20 cellular contexts compared by ENCODE assay signal in the genomic region with DNA sequence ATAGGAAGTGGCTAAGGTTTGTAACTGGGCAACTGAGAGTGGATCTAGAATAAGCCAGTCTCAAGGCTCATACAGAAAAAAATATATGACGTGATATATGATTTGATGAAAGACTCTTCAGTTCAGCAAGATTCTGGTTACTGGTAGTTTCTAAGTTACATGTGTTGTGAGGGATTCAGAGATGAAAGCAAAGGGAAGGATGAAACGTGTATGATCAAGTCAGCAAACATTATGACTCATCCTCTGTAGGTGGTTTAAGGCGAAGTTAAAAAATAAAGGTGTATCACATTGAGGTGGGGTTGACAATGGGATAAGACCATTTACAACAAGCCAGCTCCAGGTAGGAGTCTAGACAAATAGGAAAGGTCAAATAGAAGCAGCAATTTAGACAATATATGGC. TPM values are rescaled to one million over a fixed set of nuclear protein-coding genes. Genes with fewer than 3 reads are reported as not detected.
DNase-seq lines count a peak whose midpoint lies in the region; ATAC-seq, FAIRE-seq and TF ChIP-seq lines count a peak whose summit lies in the region.
"Had no signal": no experiment of that assay in that cellular context is flagged by ENCODE, and none has a peak within 500 bp of the region (broad histone marks: within the 10 kb centered on the region; RNA-seq: fewer than 3 reads in every experiment).

No MANE protein-coding gene starts in this region.

- H3K27me3 Mint-ChIP-seq in CD4-positive, CD25-positive, alpha-beta regulatory T cell, result peaks cover 42% of the 10 kb centered on the region

- dilution Hi-C loops in endothelial cell of umbilical vein (cut with MboI; ENCODE audit: extremely low pct_ligation_motif_present, low sequenced_read_pairs), result no loop called here

- H3K4me1 ChIP-seq in CD4-positive, CD25-positive, alpha-beta regulatory T cell (ENCODE audit: control insufficient read depth, insufficient read depth, low read length, poor library complexity, severe bottlenecking), result no peaks in the 10 kb centered on the region
- no peaks in the 10 kb centered on the region for H3K4me1 ChIP-seq in endothelial cell of umbilical vein (ENCODE audit: control insufficient read depth, extremely low read depth, insufficient read depth, low read length)
- H3K4me1 ChIP-seq: heart right ventricle had no signal

- no peak for TF ChIP-seq POLR2A in endothelial cell of umbilical vein (IDR thresholded peaks at IDR 0.05; ENCODE audit: low read depth, low read length)

- no peak for FAIRE-seq in endothelial cell of umbilical vein (lab: Jason Lieb, UNC)
- FAIRE-seq: TTC549 had no signal

- CTCF ChIA-PET in endothelial cell of umbilical vein (lab: Charles Lee), result no interaction called here

- no peaks in the 10 kb centered on the region for H3K36me3 ChIP-seq in CD4-positive, CD25-positive, alpha-beta regulatory T cell (ENCODE audit: control insufficient read depth, insufficient read depth, low read length)
- H3K36me3 ChIP-seq in endothelial cell of umbilical vein (ENCODE audit: control insufficient read depth in 2 of 2, extremely low read depth in 1 of 2, insufficient read depth in 2 of 2, low read length in 2 of 2), result no peaks in the 10 kb centered on the region
- H3K36me3 ChIP-seq: heart right ventricle had no signal

- intact Hi-C loops in endothelial cell of umbilical vein (cut with micrococcal nuclease), result no loop called here

- H3K36me3 Mint-ChIP-seq in CD4-positive, CD25-positive, alpha-beta regulatory T cell, result no peaks in the 10 kb centered on the region

- H3K9me3 ChIP-seq in CD4-positive, CD25-positive, alpha-beta regulatory T cell (ENCODE audit: control insufficient read depth in 2 of 2, low read length in 2 of 2), result no peaks in the 10 kb centered on the region
- H3K9me3 ChIP-seq in endothelial cell of umbilical vein (replicated peaks; ENCODE audit: control insufficient read depth, insufficient read depth, low read length), result no peaks in the 10 kb centered on the region
- H3K9me3 ChIP-seq: heart right ventricle had no signal

- no peaks in the 10 kb centered on the region for H3K9me3 Mint-ChIP-seq in CD4-positive, CD25-positive, alpha-beta regulatory T cell

- no peak overlapping the region for H3K4me2 ChIP-seq in endothelial cell of umbilical vein (ENCODE audit: insufficient read depth, low read length)

- no peak for TF ChIP-seq CTCF in endothelial cell of umbilical vein (IDR thresholded peaks at IDR 0.05; ENCODE audit: extremely low read depth in 1 of 2, insufficient read depth in 1 of 2, low read depth in 1 of 2, low read length in 2 of 2)

- no peak overlapping the region for H3K27ac Mint-ChIP-seq in CD4-positive, CD25-positive, alpha-beta regulatory T cell

- DNase-seq in CD4-positive, CD25-positive, alpha-beta regulatory T cell, result peak in 1 of 3 donors; percentile 45
- peak; percentile 49 for DNase-seq in LoVo (ENCODE audit: low spot score)
- no peak for DNase-seq in endothelial cell of umbilical vein (ENCODE audit: low read depth, low spot score)
- DNase-seq in AG08395 (ENCODE audit: low spot score), result no peak
- DNase-seq: activated CD4-positive, alpha-beta T cell treated with anti-CD3 and anti-CD28 coated beads, Interleukin-2, amount 50 U/mL, for 1 hour; activated naive CD4-positive, alpha-beta T cell treated with anti-CD3 and anti-CD28 coated beads, Interleukin-2, amount 50 U/mL, for 16 hours; activated T-cell treated with anti-CD3 and anti-CD28 coated beads for 4 hours; EL; heart right ventricle; NCI-H2081; nucleus accumbens; RPMI8226 had no signal

- no peaks in the 10 kb centered on the region for H4K20me1 ChIP-seq in endothelial cell of umbilical vein (replicated peaks; ENCODE audit: control insufficient read depth, extremely low read depth, insufficient read depth, low read length)

- ATAC-seq in CD4-positive, CD25-positive, alpha-beta regulatory T cell (ENCODE audit: low read depth in 2 of 2), result peak; percentile 43 to 71
- ATAC-seq in GM18502 (IDR thresholded peaks at IDR 0.05; ENCODE audit: poor library complexity, unreplicated experiment), result peak; percentile 51
- no peak for ATAC-seq in HG03175 (IDR thresholded peaks at IDR 0.05; ENCODE audit: unreplicated experiment)
- ATAC-seq in GM19035 (IDR thresholded peaks at IDR 0.05; ENCODE audit: unreplicated experiment), result no peak
- ATAC-seq in GM18520 (IDR thresholded peaks at IDR 0.05; ENCODE audit: unreplicated experiment), result no peak
- ATAC-seq: heart right ventricle had no signal

- H3K27ac ChIP-seq in CD4-positive, CD25-positive, alpha-beta regulatory T cell (ENCODE audit: insufficient read depth, low read length, poor library complexity, severe bottlenecking), result no peak overlapping the region
- no peak overlapping the region for H3K27ac ChIP-seq in endothelial cell of umbilical vein (ENCODE audit: insufficient read depth, low read depth, low read length)
- H3K27ac ChIP-seq: heart right ventricle, HL-60 had no signal

- H3K79me2 ChIP-seq in endothelial cell of umbilical vein (ENCODE audit: control insufficient read depth, insufficient read depth, low read length), result no peaks in the 10 kb centered on the region

- H3K4me3 ChIP-seq in CD4-positive, CD25-positive, alpha-beta regulatory T cell (ENCODE audit: low read depth, low read length), result no peak overlapping the region
- H3K4me3 ChIP-seq in endothelial cell of umbilical vein (replicated peaks in 1 of 3; ENCODE audit: insufficient read depth in 1 of 3, low read depth in 1 of 3, low read length in 3 of 3), result no peak overlapping the region
- H3K4me3 ChIP-seq: heart right ventricle had no signal

- H3K4me1 Mint-ChIP-seq in CD4-positive, CD25-positive, alpha-beta regulatory T cell, result peaks cover 0 to 6% (median 2%) of the 10 kb centered on the region in 4 donors

- H3K9ac ChIP-seq in endothelial cell of umbilical vein (replicated peaks; ENCODE audit: extremely low read depth, insufficient read depth, low read length), result no peak overlapping the region

- POLR2A ChIA-PET in endothelial cell of umbilical vein (lab: Charles Lee), result interaction anchor here (0.5 kb wide), 1 partner anchor 24 kb away, joined by 4 read pairs; no protein-coding TSS in a partner anchor

- H3K9me1 ChIP-seq in endothelial cell of umbilical vein (replicated peaks; ENCODE audit: control insufficient read depth, extremely low read depth, insufficient read depth, low read length), result no peaks in the 10 kb centered on the region

- no peak overlapping the region for H2AFZ ChIP-seq in endothelial cell of umbilical vein (ENCODE audit: low read depth, low read length)

- H3K27me3 ChIP-seq in CD4-positive, CD25-positive, alpha-beta regulatory T cell (ENCODE audit: control insufficient read depth, insufficient read depth, low read length), result peaks cover 14% of the 10 kb centered on the region
- H3K27me3 ChIP-seq in endothelial cell of umbilical vein (ENCODE audit: control insufficient read depth in 2 of 2, insufficient read depth in 2 of 2, low read length in 2 of 2), result peaks cover 3 to 22% of the 10 kb centered on the region in 2 experiments

- BruUV-seq in endothelial cell of umbilical vein (replicated peaks; lab: Mats Ljungman, UMichigan), result no TSS peak

- peak overlapping the region in 1 of 4 donors; percentile 17 for H3K4me3 Mint-ChIP-seq in CD4-positive, CD25-positive, alpha-beta regulatory T cell

TF ChIP-seq in endothelial cell of umbilical vein, 7 proteins besides CTCF, POLR2A, EP300 and RAD21 (continues in another document):
- TF ChIP-seq FOS (IDR thresholded peaks at IDR 0.05; ENCODE audit: borderline replicate concordance, insufficient read depth, low read length), result no peak
- TF ChIP-seq EZH2 (IDR thresholded peaks at IDR 0.05; ENCODE audit: borderline replicate concordance, low read depth, low read length, severe bottlenecking), result no peak
- TF ChIP-seq, protein P1, sequence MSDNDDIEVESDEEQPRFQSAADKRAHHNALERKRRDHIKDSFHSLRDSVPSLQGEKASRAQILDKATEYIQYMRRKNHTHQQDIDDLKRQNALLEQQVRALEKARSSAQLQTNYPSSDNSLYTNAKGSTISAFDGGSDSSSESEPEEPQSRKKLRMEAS (IDR thresholded peaks at IDR 0.05; ENCODE audit: insufficient read depth, insufficient read length), result no peak

RNA-seq across cellular contexts. Expression of a gene that starts 16.2 kb away (rescaled TPM):
- total RNA-seq in CD4-positive, CD25-positive, alpha-beta regulatory T cell, result 2.9 TPM
- polyA plus RNA-seq in CD4-positive, CD25-positive, alpha-beta regulatory T cell, result under 1 TPM in 1 of 4 donors, not detected in 3; 0.76 TPM
- total RNA-seq in endothelial cell of umbilical vein, result 6.1 and 10.0 TPM in 2 replicates
- polyA plus RNA-seq in endothelial cell of umbilical vein, result 2.6 TPM in 2 replicates
- polyA plus RNA-seq in endothelial cell of umbilical vein (2011; cell fraction: cytosol; rRNA removed), result 0.37 and 1.4 TPM in 2 replicates
- 3.4 and 3.7 TPM in 2 replicates for polyA plus RNA-seq in endothelial cell of umbilical vein (2011; cell fraction: nucleus; rRNA removed)
- 1.3 TPM in 1 of 2 replicates, not detected in the other for polyA plus RNA-seq in endothelial cell of umbilical vein (2012)
- 5.8 and 15.0 TPM in 2 replicates for polyA minus RNA-seq in endothelial cell of umbilical vein
- polyA minus RNA-seq in endothelial cell of umbilical vein (2011; cell fraction: cytosol; rRNA and poly(A)+ RNA removed), result 291 TPM
- 76.2 and 98.7 TPM in 2 replicates for polyA minus RNA-seq in endothelial cell of umbilical vein (2011; cell fraction: nucleus; rRNA and poly(A)+ RNA removed)
- polyA plus RNA-seq: thymus had no signal

RNA-seq across cellular contexts. Expression of a gene that starts 20.7 kb away (rescaled TPM):
- not detected for total RNA-seq in CD4-positive, CD25-positive, alpha-beta regulatory T cell
- polyA plus RNA-seq in CD4-positive, CD25-positive, alpha-beta regulatory T cell, result under 1 TPM in 2 of 4 donors, not detected in 2; 0.21 to 0.54 TPM
- 3.3 and 5.1 TPM in 2 replicates for total RNA-seq in endothelial cell of umbilical vein
- 2.1 and 2.6 TPM in 2 replicates for polyA plus RNA-seq in endothelial cell of umbilical vein
- polyA plus RNA-seq in endothelial cell of umbilical vein (2011; cell fraction: cytosol; rRNA removed), result 1.7 and 2.3 TPM in 2 replicates
- polyA plus RNA-seq in endothelial cell of umbilical vein (2011; cell fraction: nucleus; rRNA removed), result 1.1 and 1.4 TPM in 2 replicates
- polyA plus RNA-seq in endothelial cell of umbilical vein (2012), result 2.6 and 3.3 TPM in 2 replicates
- polyA minus RNA-seq in endothelial cell of umbilical vein, result 3.6 and 3.9 TPM in 2 replicates
- 2.4 TPM for polyA minus RNA-seq in endothelial cell of umbilical vein (2011; cell fraction: cytosol; rRNA and poly(A)+ RNA removed)
- 0.77 and 1.1 TPM in 2 replicates for polyA minus RNA-seq in endothelial cell of umbilical vein (2011; cell fraction: nucleus; rRNA and poly(A)+ RNA removed)
- total RNA-seq: H4 had no signal

RNA-seq across cellular contexts. Expression of a gene that starts 24.5 kb away (rescaled TPM):
- total RNA-seq in CD4-positive, CD25-positive, alpha-beta regulatory T cell, result 25.9 TPM
- 10 to 100 TPM; 12.4 to 20.3 (median 17.7) TPM for polyA plus RNA-seq in CD4-positive, CD25-positive, alpha-beta regulatory T cell
- 11.7 and 12.7 TPM in 2 replicates for total RNA-seq in endothelial cell of umbilical vein
- 5.5 and 7.1 TPM in 2 replicates for polyA plus RNA-seq in endothelial cell of umbilical vein
- polyA plus RNA-seq in endothelial cell of umbilical vein (2011; cell fraction: cytosol; rRNA removed), result 10.6 and 11.2 TPM in 2 replicates
- 18.9 and 25.3 TPM in 2 replicates for polyA plus RNA-seq in endothelial cell of umbilical vein (2011; cell fraction: nucleus; rRNA removed)
- 11.7 and 12.4 TPM in 2 replicates for polyA plus RNA-seq in endothelial cell of umbilical vein (2012)
- polyA minus RNA-seq in endothelial cell of umbilical vein, result 11.0 and 12.7 TPM in 2 replicates
- polyA minus RNA-seq in endothelial cell of umbilical vein (2011; cell fraction: cytosol; rRNA and poly(A)+ RNA removed), result 10.3 TPM
- polyA minus RNA-seq in endothelial cell of umbilical vein (2011; cell fraction: nucleus; rRNA and poly(A)+ RNA removed), result 17.5 and 24.7 TPM in 2 replicates

Comparison
In these comparisons a context has a peak if more than half of its experiments do, and no peak if none do; other contexts are left out.
1. ATAC-seq: peak in CD4-positive, CD25-positive, alpha-beta regulatory T cell (2 of 2) and GM18502 (single experiment); none in HG03175 (single experiment), GM19035 (single experiment) and GM18520 (single experiment).